1 cellular context compared by ENCODE assay signal in genomic region chr7:24283559-24283899, GRCh38.
TF ChIP-seq lines count a peak whose summit lies in the region.

No MANE protein-coding gene starts in this region.

TF ChIP-seq in SK-N-SH treated with all-trans-retinoic acid at 6 μM for 48 hours, 23 proteins besides CTCF, POLR2A, EP300 and RAD21 (continued from another document):
- TF ChIP-seq, protein P1, sequence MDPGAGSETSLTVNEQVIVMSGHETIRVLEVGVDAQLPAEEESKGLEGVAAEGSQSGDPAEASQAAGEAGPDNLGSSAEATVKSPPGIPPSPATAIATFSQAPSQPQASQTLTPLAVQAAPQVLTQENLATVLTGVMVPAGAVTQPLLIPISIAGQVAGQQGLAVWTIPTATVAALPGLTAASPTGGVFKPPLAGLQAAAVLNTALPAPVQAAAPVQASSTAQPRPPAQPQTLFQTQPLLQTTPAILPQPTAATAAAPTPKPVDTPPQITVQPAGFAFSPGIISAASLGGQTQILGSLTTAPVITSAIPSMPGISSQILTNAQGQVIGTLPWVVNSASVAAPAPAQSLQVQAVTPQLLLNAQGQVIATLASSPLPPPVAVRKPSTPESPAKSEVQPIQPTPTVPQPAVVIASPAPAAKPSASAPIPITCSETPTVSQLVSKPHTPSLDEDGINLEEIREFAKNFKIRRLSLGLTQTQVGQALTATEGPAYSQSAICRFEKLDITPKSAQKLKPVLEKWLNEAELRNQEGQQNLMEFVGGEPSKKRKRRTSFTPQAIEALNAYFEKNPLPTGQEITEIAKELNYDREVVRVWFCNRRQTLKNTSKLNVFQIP (CRISPR knock-in tag; IDR thresholded peaks at IDR 0.05; ENCODE audit: borderline replicate concordance, low read depth) = no peak
- TF ChIP-seq ZNF70 (CRISPR knock-in tag; IDR thresholded peaks at IDR 0.05) (no peak), ZFP30 (CRISPR knock-in tag; IDR thresholded peaks at IDR 0.05) (no peak), PPARA (CRISPR knock-in tag; IDR thresholded peaks at IDR 0.05; ENCODE audit: borderline replicate concordance) (no peak), ARNTL (CRISPR knock-in tag; IDR thresholded peaks at IDR 0.05; ENCODE audit: borderline replicate concordance, low read depth) (no peak)
